Comparison of ENCODE assay signal across 14 cellular contexts in the genomic region with DNA sequence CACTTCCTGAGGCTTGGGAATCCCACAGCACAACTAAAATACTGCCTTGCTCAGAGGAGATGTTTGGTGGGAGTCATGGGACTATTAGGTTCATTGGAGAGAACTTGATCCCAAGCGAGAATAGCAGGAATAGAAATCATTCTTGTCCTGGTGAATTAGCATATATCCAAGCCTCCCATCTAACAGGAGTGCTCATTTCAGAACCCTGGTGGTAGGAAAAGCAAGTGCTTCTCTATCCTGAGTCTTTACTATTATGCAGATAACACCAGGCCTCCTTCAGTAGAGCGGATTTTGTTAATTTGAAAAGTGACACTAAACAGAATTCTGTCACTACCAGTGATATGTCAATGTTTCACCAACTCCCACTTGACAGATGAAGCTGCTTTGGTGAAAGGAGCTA.
"Had no signal": no experiment of that assay in that cellular context is flagged by ENCODE, and none has a peak within 500 bp of the region (broad histone marks: within the 10 kb centered on the region; RNA-seq: fewer than 3 reads in every experiment).

No MANE protein-coding gene starts in this region.

- H3K9me3 ChIP-seq: gastrocnemius medialis, neutrophil, right atrium auricular region, upper lobe of right lung had no signal

- H3K36me3 Mint-ChIP-seq: activated naive CD4-positive, alpha-beta T cell treated with anti-CD3 and anti-CD28 coated beads, Interleukin-2, amount 50 U/mL, for 72 hours; naive thymus-derived CD4-positive, alpha-beta T cell had no signal

- ATAC-seq: activated CD8-positive, alpha-beta T cell treated with anti-CD3 and anti-CD28 coated beads, Interleukin-2, amount 10 ng/mL, durations not matched to agents 7 days and 5 days; activated naive CD4-positive, alpha-beta T cell treated with anti-CD3 and anti-CD28 coated beads, Interleukin-2, amount 50 U/mL, for 72 hours; gastrocnemius medialis; left lobe of liver; naive thymus-derived CD4-positive, alpha-beta T cell; T-helper 17 cell had no signal

- H3K36me3 ChIP-seq: gastrocnemius medialis, neutrophil, right atrium auricular region, upper lobe of right lung had no signal

- H3K27ac ChIP-seq: gastrocnemius medialis, neutrophil, right atrium auricular region, upper lobe of right lung had no signal

- DNase-seq: activated CD4-positive, alpha-beta T cell treated with anti-CD3 and anti-CD28 coated beads, Interleukin-2, amount 10 ng/mL, durations not matched to agents 24 days and 14 days; activated CD8-positive, alpha-beta memory T cell treated with anti-CD3 and anti-CD28 coated beads, Interleukin-2, amount 50 U/mL, for 4 hours; activated CD8-positive, alpha-beta T cell treated with anti-CD3 and anti-CD28 coated beads, Interleukin-2, amount 10 ng/mL, durations not matched to agents 7 days and 5 days; activated gamma-delta T cell; activated T-cell treated with anti-CD3 and anti-CD28 coated beads, Interleukin-2, amount 50 U/mL, for 48 hours; gastrocnemius medialis; naive thymus-derived CD4-positive, alpha-beta T cell; T-helper 17 cell; upper lobe of right lung had no signal

- H3K4me3 Mint-ChIP-seq: activated CD4-positive, alpha-beta T cell treated with anti-CD3 and anti-CD28 coated beads, Interleukin-2, amount 10 ng/mL, durations not matched to agents 24 days and 14 days; activated CD8-positive, alpha-beta T cell treated with anti-CD3 and anti-CD28 coated beads, Interleukin-2, amount 10 ng/mL, durations not matched to agents 7 days and 5 days; naive thymus-derived CD4-positive, alpha-beta T cell; stimulated activated naive CD8-positive, alpha-beta T cell treated with anti-CD3 and anti-CD28 coated beads, Interleukin-15, Interleukin-2, amounts not matched to agents 100 ng/mL and 50 ng/mL, for 24 hours; T-helper 17 cell had no signal

- H3K4me1 ChIP-seq: gastrocnemius medialis, right atrium auricular region, upper lobe of right lung had no signal

- H3K9me3 Mint-ChIP-seq: activated CD4-positive, alpha-beta T cell treated with anti-CD3 and anti-CD28 coated beads, Interleukin-2, amount 10 ng/mL, durations not matched to agents 24 days and 14 days; activated naive CD4-positive, alpha-beta T cell treated with anti-CD3 and anti-CD28 coated beads, Interleukin-2, amount 50 U/mL, for 72 hours; naive thymus-derived CD4-positive, alpha-beta T cell; stimulated activated naive CD8-positive, alpha-beta T cell treated with anti-CD3 and anti-CD28 coated beads, Interleukin-15, Interleukin-2, amounts not matched to agents 100 ng/mL and 50 ng/mL, for 24 hours had no signal

- H3K4me3 ChIP-seq: gastrocnemius medialis, right atrium auricular region, upper lobe of right lung had no signal

- H3K27me3 ChIP-seq: right atrium auricular region had no signal

- H3K27ac Mint-ChIP-seq: activated CD4-positive, alpha-beta T cell treated with anti-CD3 and anti-CD28 coated beads, Interleukin-2, amount 10 ng/mL, durations not matched to agents 24 days and 14 days; activated CD8-positive, alpha-beta T cell treated with anti-CD3 and anti-CD28 coated beads, Interleukin-2, amount 10 ng/mL, durations not matched to agents 7 days and 5 days; activated naive CD4-positive, alpha-beta T cell treated with anti-CD3 and anti-CD28 coated beads, Interleukin-2, amount 50 U/mL, for 72 hours; naive thymus-derived CD4-positive, alpha-beta T cell; stimulated activated naive CD8-positive, alpha-beta T cell treated with anti-CD3 and anti-CD28 coated beads, Interleukin-15, Interleukin-2, amounts not matched to agents 100 ng/mL and 50 ng/mL, for 24 hours; T-helper 17 cell had no signal
